Comparison of ENCODE assay signal across 1 cellular context in genomic region chr12:2803635-2804380, GRCh38.
TF ChIP-seq lines count a peak whose summit lies in the region.

No MANE protein-coding gene starts in this region.

TF ChIP-seq in GM12878, 131 proteins besides CTCF, POLR2A, EP300 and RAD21:
- TF ChIP-seq RAD51 (IDR thresholded peaks at IDR 0.05) (no peak), BCL3 (IDR thresholded peaks at IDR 0.05; ENCODE audit: borderline replicate concordance, insufficient read depth, low read depth, low read length, poor library complexity, severe bottlenecking) (peak; percentile 54), ESRRA (IDR thresholded peaks at IDR 0.05; ENCODE audit: low read length) (no peak), BHLHE40 (IDR thresholded peaks at IDR 0.05; ENCODE audit: borderline replicate concordance in 1 of 2, low read depth in 2 of 2, low read length in 1 of 2) (peak in 1 of 2 experiments; percentile 41; a peak in 1 of 4 replicates), PKNOX1 (IDR thresholded peaks at IDR 0.05) (0 out of 2 replicates have a peak, but pooled peaks have one; percentile 7), PAX5 (IDR thresholded peaks at IDR 0.05; ENCODE audit: borderline replicate concordance, low read depth, low read length) (peak; percentile 25; the same call in 1 of the 2 replicates), IKZF1 (conservative IDR thresholded peaks at IDR 0.05) (peak; percentile 31; the same call in 1 of the 2 replicates), IRF3 (IDR thresholded peaks at IDR 0.05) (no peak), SKIL (IDR thresholded peaks at IDR 0.05; ENCODE audit: low read depth, poor library complexity, severe bottlenecking) (peak; percentile 51), SUZ12 (IDR thresholded peaks at IDR 0.05; ENCODE audit: unreplicated experiment) (no peak), NRF1 (conservative IDR thresholded peaks at IDR 0.05; ENCODE audit: low read depth, low read length) (no peak), BCL11A (IDR thresholded peaks at IDR 0.05; ENCODE audit: low read depth, low read length) (no peak), RUNX3 (IDR thresholded peaks at IDR 0.05; ENCODE audit: low read length) (peak; percentile 40; the same call in 1 of the 2 replicates), RCOR1 (conservative IDR thresholded peaks at IDR 0.05; ENCODE audit: low read depth, low read length) (no peak), EED (IDR thresholded peaks at IDR 0.05; ENCODE audit: low read depth) (peak; percentile 51), RELB (IDR thresholded peaks at IDR 0.05; ENCODE audit: low read depth) (0 out of 2 replicates have a peak, but pooled peaks have one; percentile 22), NBN (IDR thresholded peaks at IDR 0.05) (no peak), ZBTB4 (CRISPR knock-in tag; IDR thresholded peaks at IDR 0.05) (no peak), SPI1 (IDR thresholded peaks at IDR 0.05; ENCODE audit: borderline replicate concordance, insufficient read depth, low read depth, low read length) (peak; percentile 39; the same call in 1 of the 2 replicates), IKZF2 (IDR thresholded peaks at IDR 0.05) (peak in 1 of 2 experiments; percentile 57; a peak in 1 of 4 replicates), MYB (IDR thresholded peaks at IDR 0.05; ENCODE audit: borderline replicate concordance, low read depth, low read length) (no peak)
